Comparison of ENCODE assay signal across 1 cellular context in genomic region chr17:82450357-82451106, GRCh38.
TF ChIP-seq lines count a peak whose summit lies in the region.

Gene CYBC1, minus strand, starts transcription at chr17:82450752. Its CDS starts 1,498 bp downstream, at chr17:82449254.

TF ChIP-seq in HepG2, 621 proteins besides CTCF, POLR2A, EP300 and RAD21 (continued from another document):
- TF ChIP-seq ZNF609 (CRISPR knock-in tag; IDR thresholded peaks at IDR 0.05; ENCODE audit: borderline replicate concordance), result 0 out of 2 replicates have a peak, but pooled peaks have one; percentile 46
- no peak for TF ChIP-seq RARA (CRISPR knock-in tag; IDR thresholded peaks at IDR 0.05)
- no peak; the same call in 1 of the 2 replicates for TF ChIP-seq IRF2 (CRISPR knock-in tag; IDR thresholded peaks at IDR 0.05)
- TF ChIP-seq IKZF4 (CRISPR knock-in tag; IDR thresholded peaks at IDR 0.05; ENCODE audit: borderline replicate concordance, low read depth, not compliant biosample characterization), result peak; percentile 73
- no peak for TF ChIP-seq ZBTB40 (IDR thresholded peaks at IDR 0.05)
- peak; percentile 85 for TF ChIP-seq ZBTB40 (CRISPR knock-in tag; IDR thresholded peaks at IDR 0.05)
- peak; percentile 68 for TF ChIP-seq ZNF792 (CRISPR knock-in tag; IDR thresholded peaks at IDR 0.05)
- TF ChIP-seq YY1 (IDR thresholded peaks at IDR 0.05; ENCODE audit: insufficient read depth, insufficient replicate concordance, low read depth, low read length), result peak; percentile 70
- TF ChIP-seq ZSCAN21 (CRISPR knock-in tag; IDR thresholded peaks at IDR 0.05; ENCODE audit: borderline replicate concordance), result peak; percentile 97
- TF ChIP-seq, protein P1, sequence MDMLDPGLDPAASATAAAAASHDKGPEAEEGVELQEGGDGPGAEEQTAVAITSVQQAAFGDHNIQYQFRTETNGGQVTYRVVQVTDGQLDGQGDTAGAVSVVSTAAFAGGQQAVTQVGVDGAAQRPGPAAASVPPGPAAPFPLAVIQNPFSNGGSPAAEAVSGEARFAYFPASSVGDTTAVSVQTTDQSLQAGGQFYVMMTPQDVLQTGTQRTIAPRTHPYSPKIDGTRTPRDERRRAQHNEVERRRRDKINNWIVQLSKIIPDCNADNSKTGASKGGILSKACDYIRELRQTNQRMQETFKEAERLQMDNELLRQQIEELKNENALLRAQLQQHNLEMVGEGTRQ (IDR thresholded peaks at IDR 0.05; ENCODE audit: low read depth, low read length), result no peak
- TF ChIP-seq, protein P1 (CRISPR knock-in tag; IDR thresholded peaks at IDR 0.05; ENCODE audit: borderline replicate concordance), result no peak
- no peak for TF ChIP-seq ZNF562 (CRISPR knock-in tag; IDR thresholded peaks at IDR 0.05; ENCODE audit: borderline replicate concordance)
- peak; percentile 93 for TF ChIP-seq ZNF639 (CRISPR knock-in tag; conservative IDR thresholded peaks at IDR 0.05)
- no peak for TF ChIP-seq ZNF142 (CRISPR knock-in tag; IDR thresholded peaks at IDR 0.05)
- TF ChIP-seq LBX2 (CRISPR knock-in tag; IDR thresholded peaks at IDR 0.05; ENCODE audit: borderline replicate concordance), result 0 out of 2 replicates have a peak, but pooled peaks have one; percentile 66
- TF ChIP-seq, protein P2, sequence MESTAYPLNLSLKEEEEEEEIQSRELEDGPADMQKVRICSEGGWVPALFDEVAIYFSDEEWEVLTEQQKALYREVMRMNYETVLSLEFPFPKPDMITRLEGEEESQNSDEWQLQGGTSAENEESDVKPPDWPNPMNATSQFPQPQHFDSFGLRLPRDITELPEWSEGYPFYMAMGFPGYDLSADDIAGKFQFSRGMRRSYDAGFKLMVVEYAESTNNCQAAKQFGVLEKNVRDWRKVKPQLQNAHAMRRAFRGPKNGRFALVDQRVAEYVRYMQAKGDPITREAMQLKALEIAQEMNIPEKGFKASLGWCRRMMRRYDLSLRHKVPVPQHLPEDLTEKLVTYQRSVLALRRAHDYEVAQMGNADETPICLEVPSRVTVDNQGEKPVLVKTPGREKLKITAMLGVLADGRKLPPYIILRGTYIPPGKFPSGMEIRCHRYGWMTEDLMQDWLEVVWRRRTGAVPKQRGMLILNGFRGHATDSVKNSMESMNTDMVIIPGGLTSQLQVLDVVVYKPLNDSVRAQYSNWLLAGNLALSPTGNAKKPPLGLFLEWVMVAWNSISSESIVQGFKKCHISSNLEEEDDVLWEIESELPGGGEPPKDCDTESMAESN (CRISPR knock-in tag; conservative IDR thresholded peaks at IDR 0.05), result peak; percentile 83
- TF ChIP-seq, protein P3, sequence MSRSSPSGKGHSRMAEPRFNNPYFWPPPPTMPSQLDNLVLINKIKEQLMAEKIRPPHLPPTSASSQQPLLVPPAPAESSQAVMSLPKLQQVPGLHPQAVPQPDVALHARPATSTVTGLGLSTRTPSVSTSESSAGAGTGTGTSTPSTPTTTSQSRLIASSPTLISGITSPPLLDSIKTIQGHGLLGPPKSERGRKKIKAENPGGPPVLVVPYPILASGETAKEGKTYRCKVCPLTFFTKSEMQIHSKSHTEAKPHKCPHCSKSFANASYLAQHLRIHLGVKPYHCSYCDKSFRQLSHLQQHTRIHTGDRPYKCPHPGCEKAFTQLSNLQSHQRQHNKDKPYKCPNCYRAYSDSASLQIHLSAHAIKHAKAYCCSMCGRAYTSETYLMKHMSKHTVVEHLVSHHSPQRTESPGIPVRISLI (CRISPR knock-in tag; IDR thresholded peaks at IDR 0.05; ENCODE audit: borderline replicate concordance), result peak; percentile 54; the same call in 1 of the 2 replicates
- no peak for TF ChIP-seq TCF7 (IDR thresholded peaks at IDR 0.05; ENCODE audit: low read depth)
- peak; percentile 70; the same call in 1 of the 2 replicates for TF ChIP-seq ZIK1 (CRISPR knock-in tag; IDR thresholded peaks at IDR 0.05; ENCODE audit: borderline replicate concordance, low read depth)
- peak; percentile 67 for TF ChIP-seq MXD4 (CRISPR knock-in tag; IDR thresholded peaks at IDR 0.05)
